In the genomic region with DNA sequence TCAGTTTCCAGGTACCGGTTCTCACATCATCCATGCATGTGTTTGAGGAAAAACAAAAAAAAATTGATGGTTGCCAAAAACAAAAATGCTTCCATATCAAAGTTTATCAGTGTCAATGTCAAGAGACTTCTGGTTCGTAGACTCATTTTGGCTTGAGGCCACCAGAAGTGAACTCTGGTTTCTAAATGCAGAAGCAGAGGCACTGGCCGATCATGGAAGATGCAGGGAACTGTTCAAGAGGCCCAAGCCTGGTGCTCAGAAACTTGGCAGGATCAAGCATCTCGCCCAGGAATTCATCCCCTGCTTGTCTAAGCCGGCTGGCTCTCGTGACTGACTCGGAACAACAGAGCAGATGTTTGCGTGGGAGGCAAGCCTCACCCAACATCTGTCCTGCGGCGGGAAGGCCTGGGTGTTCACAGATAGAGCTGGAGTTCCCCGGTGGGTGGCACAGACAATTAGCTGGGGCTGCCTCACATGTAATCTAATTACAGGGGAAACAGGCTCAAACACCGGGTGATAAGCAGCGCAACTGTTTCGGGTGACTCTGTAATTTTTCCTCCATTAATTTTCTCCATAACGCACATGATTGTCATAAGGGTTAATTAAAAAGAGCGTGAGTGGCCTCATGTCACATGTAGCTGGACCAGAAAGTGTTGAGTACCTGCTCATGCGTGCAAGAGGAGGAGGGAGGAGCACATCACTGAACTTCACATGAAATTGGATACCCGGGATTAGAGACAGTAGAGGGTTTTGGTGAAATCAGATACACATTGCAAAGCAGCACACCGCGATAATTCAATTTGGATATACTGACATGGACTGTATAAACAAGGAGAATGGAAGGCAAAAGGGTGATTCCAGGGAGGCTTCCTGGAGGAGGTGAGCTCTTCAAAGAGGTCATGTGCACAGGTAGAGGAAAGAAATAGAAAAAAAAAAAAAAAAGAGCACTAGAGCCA, we compare ENCODE assay signal across 8 cellular contexts.
A peak's percentile ranks its signal among the peaks of the same experiment; 100 is the strongest.
DNase-seq lines count a peak whose midpoint lies in the region; ATAC-seq and TF ChIP-seq lines count a peak whose summit lies in the region.

No MANE protein-coding gene starts in this region.

- POLR2A ChIA-PET in BJ (lab: Charles Lee), result no interaction called here

- no peak overlapping the region for H2BK15ac ChIP-seq in H9 (ENCODE audit: low read depth, low read length)

- no peak for TF ChIP-seq POLR2A in spleen (IDR thresholded peaks at IDR 0.05)

- no peak overlapping the region for H2BK20ac ChIP-seq in H9 (ENCODE audit: low read depth, low read length, poor library complexity, severe bottlenecking)

- no peak overlapping the region for H4K91ac ChIP-seq in H9 (ENCODE audit: insufficient read length, low read depth, low read length)

- CTCF ChIA-PET in BJ (lab: Yijun Ruan, JAX), result interaction anchor here (1.0 to 1.6 kb wide), 2 partner anchors 140 to 210 kb away, joined by 3 to 6 read pairs; no protein-coding TSS in a partner anchor

- H3K18ac ChIP-seq in H9 (ENCODE audit: insufficient read length, low read depth, low read length), result no peak overlapping the region

- no peak overlapping the region for H3K4ac ChIP-seq in H9 (ENCODE audit: low read depth, low read length)

- H3K27ac ChIP-seq in H9 (ENCODE audit: insufficient read length, low read depth, low read length), result no peak overlapping the region
- H3K27ac ChIP-seq in spleen, result peak overlapping the region; percentile 59 to 85 (median 76)

- H3K9me3 ChIP-seq in H9 (ENCODE audit: control insufficient read depth, low read depth, low read length) (no peaks in the 10 kb centered on the region), spleen (no peaks in the 10 kb centered on the region)

- peaks cover 0 to 6% (median 4%) of the 10 kb centered on the region in 3 experiments; a peak in 3 of 7 replicates for H3K36me3 Mint-ChIP-seq in H9 (ENCODE audit: insufficient read depth in 1 of 3, low read depth in 3 of 3)

- H3K27me3 ChIP-seq in BJ (ENCODE audit: control insufficient read depth, insufficient read depth, low read length) (peaks cover 13% of the 10 kb centered on the region), H9 (ENCODE audit: insufficient read depth, low read length) (no peaks in the 10 kb centered on the region), spleen (replicated peaks in 1 of 7) (peaks cover 0 to 86% (median 3%) of the 10 kb centered on the region in 7 donors)

- peak; percentile 72 for ATAC-seq in Right ventricle myocardium inferior

- no CpG with 5 or more reads among the region's 20 CpGs for whole genome bisulfite sequencing in H9 (ENCODE audit: extremely low coverage, insufficient read length, low lambda C conversion rate)
- WGBS in spleen, 5 donors, result 9 to 13% (median 12%) methylated on average over 18 to 20 of the region's 20 CpGs

- H2AK5ac ChIP-seq in H9 (ENCODE audit: insufficient read length, low read length), result no peak overlapping the region

- peaks cover 6% of the 10 kb centered on the region in 2 experiments; a peak in 2 of 5 replicates for H3K9me3 Mint-ChIP-seq in H9

- no peaks in the 10 kb centered on the region for H4K20me1 ChIP-seq in H9 (ENCODE audit: control insufficient read depth, insufficient read depth, insufficient read length)

- H3K9ac ChIP-seq in H9 (ENCODE audit: extremely low read depth, insufficient read length, low read length), result no peak overlapping the region

- H3K4me3 ChIP-seq in BJ (ENCODE audit: low read depth, low read length) (no peak overlapping the region), spleen (no peak overlapping the region)

- H4K8ac ChIP-seq in H9 (replicated peaks; ENCODE audit: insufficient read length, low read depth, low read length), result no peak overlapping the region

- H4K5ac ChIP-seq in H9 (ENCODE audit: insufficient read length, low read depth, low read length), result no peak overlapping the region

- H3K4me1 ChIP-seq in H9 (ENCODE audit: insufficient read depth, low read length) (peaks cover 28% of the 10 kb centered on the region; the same call in 1 of the 2 replicates), spleen (peaks cover 17 to 63% (median 38%) of the 10 kb centered on the region in 6 donors)

- peaks cover 59 to 66% of the 10 kb centered on the region in 2 experiments for H3K4me1 Mint-ChIP-seq in H9

- TF ChIP-seq CTCF in BJ (IDR thresholded peaks at IDR 0.05; ENCODE audit: insufficient read depth, low read depth, low read length) (no peak), H9 (conservative IDR thresholded peaks at IDR 0.05) (no peak), spleen (IDR thresholded peaks at IDR 0.05 in 8 of 11, conservative IDR thresholded peaks at IDR 0.05 in 3 of 11) (no peak)

- no peak overlapping the region for H3K4me2 ChIP-seq in H9 (ENCODE audit: insufficient read depth, insufficient read length, low read length)

- H3K4me3 Mint-ChIP-seq in H9, result no peak overlapping the region

- no peaks in the 10 kb centered on the region for H3K23me2 ChIP-seq in H9 (ENCODE audit: insufficient read length, low read depth, low read length, poor library complexity, severe bottlenecking)

- H3T11ph ChIP-seq in H9 (ENCODE audit: low read length), result no peak overlapping the region

- H3K27me3 Mint-ChIP-seq in H9 (ENCODE audit: low read depth), result peaks cover 9% of the 10 kb centered on the region

- no peak overlapping the region for H3K23ac ChIP-seq in H9 (ENCODE audit: insufficient read length, low read depth, low read length)

- H2BK5ac ChIP-seq in H9 (ENCODE audit: insufficient read length, low read length), result no peak overlapping the region

- no peak overlapping the region for H3K14ac ChIP-seq in H9 (ENCODE audit: insufficient read depth, low read length)

- no peak overlapping the region for H3K56ac ChIP-seq in H9 (ENCODE audit: insufficient read length, low read depth, low read length)

- H2AFZ ChIP-seq in H9 (ENCODE audit: low read length), result no peak overlapping the region

- H3K79me2 ChIP-seq in H9 (ENCODE audit: insufficient read depth, low read length), result no peaks in the 10 kb centered on the region

- H3K79me1 ChIP-seq in H9 (ENCODE audit: insufficient read depth, low read depth, low read length, poor library complexity, severe bottlenecking), result no peaks in the 10 kb centered on the region

- intact Hi-C loops in Right ventricle myocardium inferior (cut with DNase I), result loop anchor here (5.0 kb wide), 2 partner anchors 58 to 178 kb away; partner anchors contain the start of gene ETS2
- intact Hi-C loops in spleen (cut with DNase I; ENCODE audit: low total_unique reads), result loop anchor here (5.0 kb wide), 1 partner anchor 163 kb away; no protein-coding TSS in a partner anchor

- no peak overlapping the region for H2BK120ac ChIP-seq in H9 (ENCODE audit: low read depth, low read length, poor library complexity, severe bottlenecking)

- H2BK12ac ChIP-seq in H9 (ENCODE audit: insufficient read length, low read depth, low read length), result no peak overlapping the region

- DNase-seq in BJ (ENCODE audit: low read depth), result peak; percentile 86
- DNase-seq in H9, result no peak
- DNase-seq in NCI-H2227 (lab: John Stamatoyannopoulos, UW; ENCODE audit: unreplicated experiment), result peak; percentile 41
- peak; percentile 11 for DNase-seq in activated T-cell treated with anti-CD3 and anti-CD28 coated beads for 4 hours
- DNase-seq in Right ventricle myocardium inferior (ENCODE audit: missing footprints), result peak; percentile 85
- no peak for DNase-seq in spleen
- DNase-seq in foreskin melanocyte, result no peak
- no peak for DNase-seq in NCI-H774 (lab: John Stamatoyannopoulos, UW)

- peak overlapping the region in 2 of 3 experiments; percentile 11 to 18; a peak in 2 of 7 replicates for H3K27ac Mint-ChIP-seq in H9

- H3K36me3 ChIP-seq in BJ (ENCODE audit: control insufficient read depth, insufficient read depth, low read length) (no peaks in the 10 kb centered on the region), spleen (no peaks in the 10 kb centered on the region)

Comparison
In these comparisons a context has a peak if more than half of its experiments do, and no peak if none do; other contexts are left out.
1. DNase-seq: peak in BJ (single experiment), NCI-H2227 (single experiment), activated T-cell treated with anti-CD3 and anti-CD28 coated beads for 4 hours (single experiment) and Right ventricle myocardium inferior (single experiment); none in H9 (single experiment), spleen (single experiment), foreskin melanocyte (single experiment) and NCI-H774 (single experiment).